8 cellular contexts compared by ENCODE assay signal in the genomic region with DNA sequence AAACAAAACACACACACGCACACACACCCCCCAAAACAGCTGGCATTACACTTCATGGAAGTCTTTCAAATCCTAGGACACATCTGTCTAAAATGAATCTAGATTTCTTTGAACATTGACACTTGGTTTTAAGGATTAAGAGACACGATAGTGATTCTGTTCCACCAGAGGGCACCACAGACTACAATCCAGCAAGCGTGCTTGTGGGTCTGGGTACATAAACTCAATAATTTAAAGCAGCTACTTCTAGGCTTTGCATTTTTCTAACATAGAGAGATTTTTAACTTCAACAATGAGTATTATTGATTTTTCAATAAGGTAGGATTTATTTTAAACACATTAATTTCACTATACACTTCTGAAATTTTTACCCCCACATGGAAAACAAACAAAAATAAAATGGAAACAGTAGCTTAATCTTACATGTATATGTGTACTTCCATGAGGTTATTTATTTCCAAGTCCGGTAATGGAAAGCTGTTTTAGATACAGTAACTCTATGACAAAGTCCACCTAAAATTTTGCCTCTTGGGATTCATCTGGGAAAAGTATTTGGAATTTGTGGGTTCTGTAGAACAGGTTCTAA.
A peak's percentile ranks its signal among the peaks of the same experiment; 100 is the strongest.
DNase-seq lines count a peak whose midpoint lies in the region; ATAC-seq, FAIRE-seq and TF ChIP-seq lines count a peak whose summit lies in the region.

No MANE protein-coding gene starts in this region.

- 8 to 12% methylated on average over 4 of the region's 4 CpGs for WGBS in pancreas, 2 donors

- H3K27me3 ChIP-seq in Panc1 (ENCODE audit: control insufficient read depth, insufficient read depth, low read length) = no peaks in the 10 kb centered on the region
- H3K27me3 ChIP-seq in foreskin keratinocyte = no peaks in the 10 kb centered on the region
- no peaks in the 10 kb centered on the region for H3K27me3 ChIP-seq in pancreas
- H3K27me3 ChIP-seq in vagina = no peaks in the 10 kb centered on the region

- intact Hi-C loops in Panc1 (cut with micrococcal nuclease; ENCODE audit: unreplicated experiment) = loop anchor here (2.0 to 5.0 kb wide), 3 partner anchors 155 to 705 kb away; no protein-coding TSS in a partner anchor
- intact Hi-C loops in pancreas (cut with DNase I) = no loop called here
- intact Hi-C loops in vagina (cut with DNase I) = loop anchor here (10.0 kb wide), 1 partner anchor 62 kb away; no protein-coding TSS in a partner anchor

- in situ Hi-C loops in Panc1 (cut with HindIII; ENCODE audit: low pct_unique_long_range_greater_than_20kb, low sequenced_read_pairs) = no loop called here

- no TSS peak for BruUV-seq in Panc1 (replicated peaks; lab: Mats Ljungman, UMichigan)

- H3K36me3 ChIP-seq in Panc1 (ENCODE audit: control insufficient read depth, insufficient read depth, low read length) (no peaks in the 10 kb centered on the region), pancreas (no peaks in the 10 kb centered on the region), vagina (no peaks in the 10 kb centered on the region)

- H3K27ac Mint-ChIP-seq in activated T-helper 17 cell treated with anti-CD3 and anti-CD28 coated beads, Interleukin-2, amount 50 U/mL, for 72 hours = no peak overlapping the region

- H3K9me3 Mint-ChIP-seq in activated T-helper 17 cell treated with anti-CD3 and anti-CD28 coated beads, Interleukin-2, amount 50 U/mL, for 72 hours = no peaks in the 10 kb centered on the region

- H3K4me3 ChIP-seq in Panc1 (ENCODE audit: low read depth in 2 of 2, low read length in 2 of 2) (no peak overlapping the region), pancreas (no peak overlapping the region), vagina (no peak overlapping the region)

- H3K36me3 Mint-ChIP-seq in activated T-helper 17 cell treated with anti-CD3 and anti-CD28 coated beads, Interleukin-2, amount 50 U/mL, for 72 hours (ENCODE audit: low read depth) = no peaks in the 10 kb centered on the region

- H3K27ac ChIP-seq in Panc1 (ENCODE audit: low read length) = no peak overlapping the region
- no peak overlapping the region for H3K27ac ChIP-seq in foreskin keratinocyte
- H3K27ac ChIP-seq in pancreas = no peak overlapping the region
- H3K27ac ChIP-seq in vagina = no peak overlapping the region

- DNase-seq in NK-92 treated with Interleukin-12 subunit alpha and Interleukin-12 subunit beta, amount 100 ng/mL, for 24 hours (lab: John Stamatoyannopoulos, UW) = peak; percentile 22
- DNase-seq in NK-92 (lab: John Stamatoyannopoulos, UW; ENCODE audit: unreplicated experiment) (no peak), HT1080 (ENCODE audit: low read depth) (peak; percentile 62), Panc1 (ENCODE audit: low read depth, low spot score) (peak; percentile 38), foreskin keratinocyte (peak; percentile 8 to 47), pancreas (peak in 4 of 6 donors; percentile 13 to 59 (median 30)), vagina (ENCODE audit: extremely low spot score in 2 of 2) (no peak)

- H3K27me3 Mint-ChIP-seq in activated T-helper 17 cell treated with anti-CD3 and anti-CD28 coated beads, Interleukin-2, amount 50 U/mL, for 72 hours = peaks cover 27% of the 10 kb centered on the region

- no peak overlapping the region for H3K4me3 Mint-ChIP-seq in activated T-helper 17 cell treated with anti-CD3 and anti-CD28 coated beads, Interleukin-2, amount 50 U/mL, for 72 hours

- CTCF ChIA-PET in Panc1 (lab: Charles Lee) = no interaction called here

- no peaks in the 10 kb centered on the region for H3K4me1 Mint-ChIP-seq in activated T-helper 17 cell treated with anti-CD3 and anti-CD28 coated beads, Interleukin-2, amount 50 U/mL, for 72 hours

- TF ChIP-seq CTCF in Panc1 (IDR thresholded peaks at IDR 0.05) (peak; percentile 65; the same call in 1 of the 2 replicates), foreskin keratinocyte (conservative IDR thresholded peaks at IDR 0.05) (peak; percentile 87), pancreas (IDR thresholded peaks at IDR 0.05) (peak; percentile 22 to 52 (median 48)), vagina (IDR thresholded peaks at IDR 0.05) (peak; percentile 68 to 80 (median 79))

- H3K4me1 ChIP-seq in Panc1 (ENCODE audit: control insufficient read depth, insufficient read depth, low read length) = no peaks in the 10 kb centered on the region; the same call in 1 of the 2 replicates
- H3K4me1 ChIP-seq in foreskin keratinocyte = no peaks in the 10 kb centered on the region
- H3K4me1 ChIP-seq in pancreas = no peaks in the 10 kb centered on the region
- no peaks in the 10 kb centered on the region for H3K4me1 ChIP-seq in vagina

- peak; percentile 70; the same call in 1 of the 2 replicates for ATAC-seq in Panc1
- peak; percentile 48 for ATAC-seq in activated T-helper 17 cell treated with anti-CD3 and anti-CD28 coated beads, Interleukin-2, amount 50 U/mL, for 72 hours (replicated peaks)
- peak; percentile 54 for ATAC-seq in foreskin keratinocyte
- peak in 3 of 4 donors; percentile 77 to 87 (median 79) for ATAC-seq in pancreas

- H3K9me3 ChIP-seq in Panc1 (ENCODE audit: control insufficient read depth, insufficient read depth, low read depth, low read length) = no peaks in the 10 kb centered on the region
- H3K9me3 ChIP-seq in pancreas = no peaks in the 10 kb centered on the region
- H3K9me3 ChIP-seq in vagina = no peaks in the 10 kb centered on the region

- no peak for TF ChIP-seq POLR2A in vagina (IDR thresholded peaks at IDR 0.05)

- FAIRE-seq in pancreas (lab: Jason Lieb, UNC) = peak; percentile 63

- POLR2A ChIA-PET in Panc1 (lab: Charles Lee) = no interaction called here

Comparison
In these comparisons a context has a peak if more than half of its experiments do, and no peak if none do; other contexts are left out.
1. DNase-seq: peak in NK-92 treated with Interleukin-12 subunit alpha and Interleukin-12 subunit beta, amount 100 ng/mL, for 24 hours (single experiment), HT1080 (single experiment), Panc1 (single experiment), foreskin keratinocyte (2 of 2) and pancreas (4 of 6); none in NK-92 (single experiment) and vagina (0 of 2).
2. intact Hi-C loops: an anchor here in Panc1 (2.0 to 5.0 kb wide) and vagina (10.0 kb wide); none called in pancreas.
3. Peak in every context shown above with its lines, with median percentiles within 50 percentile points of each other: ATAC-seq and CTCF ChIP-seq.